In genomic region chr1:88877382-88877825, GRCh38 we compare ENCODE assay signal across 8 cellular contexts. TPM values are rescaled to one million over a fixed set of nuclear protein-coding genes. Genes with fewer than 3 reads are reported as not detected.
DNase-seq lines count a peak whose midpoint lies in the region; ATAC-seq, FAIRE-seq and TF ChIP-seq lines count a peak whose summit lies in the region.

No MANE protein-coding gene starts in this region.

- FAIRE-seq in kidney (lab: Jason Lieb, UNC) (peak; percentile 96), urothelium cell line (lab: Jason Lieb, UNC) (no peak)

- H3K27ac ChIP-seq in MM.1S (ENCODE audit: low read length) (no peak overlapping the region), kidney (ENCODE audit: low read depth in 2 of 2, low read length in 2 of 2) (no peak overlapping the region)

- peak; percentile 62 for TF ChIP-seq CTCF in MM.1S (IDR thresholded peaks at IDR 0.05; ENCODE audit: low read length)
- peak; percentile 40 for TF ChIP-seq CTCF in kidney (IDR thresholded peaks at IDR 0.05; ENCODE audit: borderline replicate concordance, extremely low read depth, insufficient read depth)

- H4K20me1 ChIP-seq in MM.1S (ENCODE audit: insufficient read depth, low read length) = peaks cover 19% of the 10 kb centered on the region; the same call in 1 of the 2 replicates

- H2AFZ ChIP-seq in MM.1S (ENCODE audit: low read length) = no peak overlapping the region

- H3K4me1 ChIP-seq in MM.1S (ENCODE audit: low read length) (no peaks in the 10 kb centered on the region), kidney (ENCODE audit: control insufficient read depth in 1 of 2, insufficient read depth in 1 of 2, low read depth in 1 of 2, low read length in 2 of 2) (peaks cover 0 to 2% of the 10 kb centered on the region in 2 donors)

- H3K79me2 ChIP-seq in MM.1S (ENCODE audit: low read length) = peaks cover 89% of the 10 kb centered on the region

- intact Hi-C loops in kidney (cut with DNase I) = no loop called here

- no peaks in the 10 kb centered on the region for H3K27me3 ChIP-seq in MM.1S (replicated peaks; ENCODE audit: insufficient read depth, low read length)

- H3K4me2 ChIP-seq in MM.1S (ENCODE audit: low read depth, low read length) = no peak overlapping the region

- H3K9me3 ChIP-seq in MM.1S (replicated peaks; ENCODE audit: insufficient read depth, low read length) (no peaks in the 10 kb centered on the region), kidney (ENCODE audit: control insufficient read depth in 1 of 2, low read length in 2 of 2) (no peaks in the 10 kb centered on the region)

- no peaks in the 10 kb centered on the region for H3K9me2 ChIP-seq in MM.1S (replicated peaks; ENCODE audit: insufficient read depth, low read length)

- no peaks in the 10 kb centered on the region; the same call in 1 of the 2 replicates for H3K36me3 ChIP-seq in MM.1S (replicated peaks; ENCODE audit: insufficient read depth, low read length)
- H3K36me3 ChIP-seq in kidney (ENCODE audit: control insufficient read depth in 1 of 2, insufficient read depth in 2 of 2, low read length in 2 of 2) = no peaks in the 10 kb centered on the region

- no peak for ATAC-seq in HG02571 (IDR thresholded peaks at IDR 0.05; ENCODE audit: unreplicated experiment)

- H3K9ac ChIP-seq in MM.1S (ENCODE audit: low read length) (no peak overlapping the region), kidney (ENCODE audit: low read length in 2 of 2) (no peak overlapping the region)

- DNase-seq in DMS 273 (lab: John Stamatoyannopoulos, UW; ENCODE audit: unreplicated experiment) = peak; percentile 52
- no peak for DNase-seq in DMS 273 treated with DMSO at 0.1 percent for 48 hours (lab: John Stamatoyannopoulos, UW)
- DNase-seq in MM.1S = peak; percentile 10
- peak; percentile 8 for DNase-seq in amniotic stem cell (lab: John Stamatoyannopoulos, UW)
- no peak for DNase-seq in kidney
- DNase-seq in urothelium cell line (ENCODE audit: low spot score) = peak; percentile 13
- DNase-seq in activated naive CD4-positive, alpha-beta T cell (lab: John Stamatoyannopoulos, UW) = no peak

- H3K4me3 ChIP-seq in MM.1S (ENCODE audit: low read length) = no peak overlapping the region
- H3K4me3 ChIP-seq in kidney (ENCODE audit: low read length in 2 of 2) = no peak overlapping the region

- no peaks in the 10 kb centered on the region; the same call in 1 of the 2 replicates for H3F3A ChIP-seq in MM.1S (ENCODE audit: insufficient read depth, low read length)

RNA-seq across cellular contexts. Expression of gene GTF2B, which starts 14.0 kb away (rescaled TPM):
- total RNA-seq in kidney = 24.3 TPM
- 33.0 TPM for polyA plus RNA-seq in kidney (ENCODE audit: insufficient read depth, low read depth, low replicate concordance)

Comparison
In these comparisons a context has a peak if more than half of its experiments do, and no peak if none do; other contexts are left out.
1. DNase-seq: peak in DMS 273 (single experiment), MM.1S (single experiment), amniotic stem cell (single experiment) and urothelium cell line (single experiment); none in DMS 273 treated with DMSO at 0.1 percent for 48 hours (single experiment), kidney (single experiment) and activated naive CD4-positive, alpha-beta T cell (0 of 4).